ENCODE assay signal across 6 cellular contexts in genomic region chr20:38230253-38230551, GRCh38. TPM values are rescaled to one million over a fixed set of nuclear protein-coding genes. Genes with fewer than 3 reads are reported as not detected.
"Had no signal": no experiment of that assay in that cellular context is flagged by ENCODE, and none has a peak within 500 bp of the region (broad histone marks: within the 10 kb centered on the region; RNA-seq: fewer than 3 reads in every experiment).

No MANE protein-coding gene starts in this region.

- H3K4me3 Mint-ChIP-seq: HFFc6 had no signal

- H3K9me3 Mint-ChIP-seq: HFFc6 had no signal

- H3K4me1 ChIP-seq: HAP-1 had no signal

- H3K9me3 ChIP-seq: HAP-1 had no signal

- H3K4me3 ChIP-seq: GM23248, HAP-1 had no signal

- DNase-seq: GOT3, HFFc6, IMR-90 had no signal

- H3K36me3 ChIP-seq: HAP-1 had no signal

- H3K27ac ChIP-seq: GM23248 had no signal

- H3K27ac Mint-ChIP-seq: HFFc6 had no signal

RNA-seq across cellular contexts. Expression of gene KIAA1755, which starts 30.3 kb away (rescaled TPM):
- total RNA-seq: H4 had no signal
